ENCODE assay signal across 15 cellular contexts in the genomic region with DNA sequence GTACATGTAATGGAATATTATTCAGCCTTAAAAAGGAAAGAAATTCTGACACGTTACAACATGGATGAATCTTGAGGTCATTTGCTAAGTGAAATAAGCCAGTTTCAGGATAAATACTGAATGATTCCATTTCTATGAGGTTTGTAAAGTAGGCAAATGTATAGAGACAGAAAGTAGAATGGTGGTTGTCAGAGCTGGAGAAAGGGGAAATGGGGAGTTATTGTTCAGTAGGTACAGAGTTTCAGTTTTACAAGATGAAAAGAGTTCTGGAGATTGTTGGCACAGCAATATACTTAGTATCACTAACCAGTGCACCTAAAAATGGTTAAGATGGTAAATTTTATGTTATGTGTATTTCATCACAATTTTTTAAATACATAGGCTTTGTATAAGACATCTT.
DNase-seq lines count a peak whose midpoint lies in the region; ATAC-seq lines count a peak whose summit lies in the region.
"Had no signal": no experiment of that assay in that cellular context is flagged by ENCODE, and none has a peak within 500 bp of the region (broad histone marks: within the 10 kb centered on the region; RNA-seq: fewer than 3 reads in every experiment).

No MANE protein-coding gene starts in this region.

- intact Hi-C loops in activated CD4-positive, alpha-beta T cell treated with anti-CD3 and anti-CD28 coated beads, Interleukin-2, amount 10 ng/mL, durations not matched to agents 24 days and 14 days (cut with micrococcal nuclease): loop anchor here (5.0 to 10.0 kb wide), 5 partner anchors 78 to 403 kb away; partner anchors contain the start of gene SLC27A2

- peaks cover 66% of the 10 kb centered on the region for H3K36me3 Mint-ChIP-seq in activated CD4-positive, alpha-beta T cell treated with anti-CD3 and anti-CD28 coated beads, Interleukin-2, amount 10 ng/mL, durations not matched to agents 24 days and 14 days (ENCODE audit: low read depth)
- H3K36me3 Mint-ChIP-seq in memory B cell: peaks cover 28% of the 10 kb centered on the region
- peaks cover 3 to 85% (median 42%) of the 10 kb centered on the region in 3 donors for H3K36me3 Mint-ChIP-seq in naive thymus-derived CD8-positive, alpha-beta T cell

- H3K4me3 Mint-ChIP-seq in activated CD4-positive, alpha-beta T cell treated with anti-CD3 and anti-CD28 coated beads, Interleukin-2, amount 10 ng/mL, durations not matched to agents 24 days and 14 days: no peak overlapping the region
- peak overlapping the region; percentile 0 for H3K4me3 Mint-ChIP-seq in memory B cell
- peak overlapping the region in 1 of 10 donors; percentile 51 for H3K4me3 Mint-ChIP-seq in naive thymus-derived CD8-positive, alpha-beta T cell
- H3K4me3 Mint-ChIP-seq: brain; CD8-positive, alpha-beta memory T cell; effector memory CD8-positive, alpha-beta T cell had no signal

- H3K4me1 Mint-ChIP-seq in activated CD4-positive, alpha-beta T cell treated with anti-CD3 and anti-CD28 coated beads, Interleukin-2, amount 10 ng/mL, durations not matched to agents 24 days and 14 days: peaks cover 28% of the 10 kb centered on the region
- peaks cover 16% of the 10 kb centered on the region for H3K4me1 Mint-ChIP-seq in memory B cell
- H3K4me1 Mint-ChIP-seq in naive thymus-derived CD8-positive, alpha-beta T cell: peaks cover 0 to 33% (median 4%) of the 10 kb centered on the region in 4 donors
- H3K4me1 Mint-ChIP-seq: brain had no signal

- ATAC-seq in GM21528 (IDR thresholded peaks at IDR 0.05; ENCODE audit: low FRiP score, unreplicated experiment): peak; percentile 73
- peak; percentile 63 for ATAC-seq in HG03139 (IDR thresholded peaks at IDR 0.05; ENCODE audit: unreplicated experiment)
- peak; percentile 65 for ATAC-seq in memory B cell (ENCODE audit: low read depth)
- ATAC-seq in naive thymus-derived CD8-positive, alpha-beta T cell: no peak
- ATAC-seq: effector memory CD8-positive, alpha-beta T cell; foreskin keratinocyte; PC-3 had no signal

- DNase-seq in activated CD4-positive, alpha-beta T cell treated with anti-CD3 and anti-CD28 coated beads, Interleukin-2, amount 10 ng/mL, durations not matched to agents 24 days and 14 days: no peak
- DNase-seq in activated CD4-positive, alpha-beta T cell treated with anti-CD3 and anti-CD28 coated beads for 1 hour: no peak
- DNase-seq in memory B cell (ENCODE audit: low spot score in 2 of 2) (no peak), NCI-H2171 treated with DMSO at 0.1 percent for 48 hours (lab: John Stamatoyannopoulos, UW) (no peak), NCI-H2081 treated with DMSO at 0.1 percent for 48 hours (lab: John Stamatoyannopoulos, UW) (no peak)
- DNase-seq in naive thymus-derived CD8-positive, alpha-beta T cell: no peak
- DNase-seq: CD8-positive, alpha-beta memory T cell; effector memory CD8-positive, alpha-beta T cell; foreskin keratinocyte; NCI-H2227 treated with DMSO at 0.1 percent for 48 hours; PC-3; trophoblast cell had no signal

- peak overlapping the region; percentile 72 for H3K27ac Mint-ChIP-seq in activated CD4-positive, alpha-beta T cell treated with anti-CD3 and anti-CD28 coated beads, Interleukin-2, amount 10 ng/mL, durations not matched to agents 24 days and 14 days
- H3K27ac Mint-ChIP-seq in memory B cell: no peak overlapping the region
- H3K27ac Mint-ChIP-seq in naive thymus-derived CD8-positive, alpha-beta T cell: peak overlapping the region in 1 of 10 donors; percentile 81
- H3K27ac Mint-ChIP-seq: brain had no signal

- POLR2A ChIA-PET in naive thymus-derived CD8-positive, alpha-beta T cell (lab: Charles Lee): no interaction called here

- peaks cover 5% of the 10 kb centered on the region for H3K9me3 Mint-ChIP-seq in activated CD4-positive, alpha-beta T cell treated with anti-CD3 and anti-CD28 coated beads, Interleukin-2, amount 10 ng/mL, durations not matched to agents 24 days and 14 days
- no peaks in the 10 kb centered on the region for H3K9me3 Mint-ChIP-seq in memory B cell
- peaks cover 0 to 3% (median 0%) of the 10 kb centered on the region in 9 donors for H3K9me3 Mint-ChIP-seq in naive thymus-derived CD8-positive, alpha-beta T cell
- H3K9me3 Mint-ChIP-seq: brain; CD8-positive, alpha-beta memory T cell; effector memory CD8-positive, alpha-beta T cell had no signal

- no peaks in the 10 kb centered on the region for H3K27me3 Mint-ChIP-seq in activated CD4-positive, alpha-beta T cell treated with anti-CD3 and anti-CD28 coated beads, Interleukin-2, amount 10 ng/mL, durations not matched to agents 24 days and 14 days
- no peaks in the 10 kb centered on the region for H3K27me3 Mint-ChIP-seq in memory B cell
- H3K27me3 Mint-ChIP-seq in naive thymus-derived CD8-positive, alpha-beta T cell: no peaks in the 10 kb centered on the region
- H3K27me3 Mint-ChIP-seq: brain; CD8-positive, alpha-beta memory T cell; effector memory CD8-positive, alpha-beta T cell had no signal

Comparison
In these comparisons a context has a peak if more than half of its experiments do, and no peak if none do; other contexts are left out.
1. ATAC-seq: peak in GM21528 (single experiment), HG03139 (single experiment) and memory B cell (single experiment); none in naive thymus-derived CD8-positive, alpha-beta T cell (0 of 2).